In the genomic region with DNA sequence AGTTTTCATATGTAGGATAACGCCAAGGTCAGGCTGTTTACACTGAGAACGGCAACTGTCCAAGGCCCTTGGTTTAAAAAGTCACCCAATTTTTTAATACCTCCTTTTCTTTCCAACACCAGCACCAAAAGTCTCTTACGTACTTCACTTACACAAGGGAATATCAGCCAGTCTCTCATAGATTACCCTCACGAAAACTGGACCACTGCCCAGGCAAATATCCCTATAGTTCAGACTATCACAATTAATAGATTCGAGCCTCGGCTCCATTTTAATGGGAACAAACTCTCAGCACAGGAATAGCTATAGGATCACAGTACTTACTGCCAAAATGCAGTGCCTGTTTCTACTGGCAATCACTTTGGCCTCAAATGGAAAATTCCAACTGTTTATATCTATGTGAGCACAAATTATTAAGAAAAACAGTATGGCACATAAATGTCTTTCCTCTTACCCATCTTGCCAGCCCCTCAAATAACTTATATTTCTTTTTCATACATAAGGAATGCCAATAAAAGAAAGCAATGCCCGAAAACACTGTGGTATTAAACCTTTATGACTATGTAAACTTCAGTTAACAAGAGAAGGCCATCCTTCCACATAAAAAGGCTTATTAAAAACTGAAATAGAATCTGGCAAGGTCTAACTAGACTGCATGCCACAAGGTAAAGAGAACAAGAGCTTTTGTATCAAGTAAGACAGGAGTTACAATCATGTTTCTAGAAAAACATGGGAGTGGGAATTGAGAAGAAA, we compare ENCODE assay signal across 11 cellular contexts.
DNase-seq lines count a peak whose midpoint lies in the region; ATAC-seq and TF ChIP-seq lines count a peak whose summit lies in the region.
"Had no signal": no experiment of that assay in that cellular context is flagged by ENCODE, and none has a peak within 500 bp of the region (broad histone marks: within the 10 kb centered on the region; RNA-seq: fewer than 3 reads in every experiment).

No MANE protein-coding gene starts in this region.

- H3K36me3 Mint-ChIP-seq in CD4-positive, alpha-beta memory T cell: peaks cover 46 to 48% of the 10 kb centered on the region in 2 donors
- peaks cover 16% of the 10 kb centered on the region for H3K36me3 Mint-ChIP-seq in endothelial cell (ENCODE audit: low read depth, unreplicated experiment)
- peaks cover 32% of the 10 kb centered on the region for H3K36me3 Mint-ChIP-seq in activated CD8-positive, alpha-beta T cell treated with anti-CD3 and anti-CD28 coated beads for 36 hours (ENCODE audit: low read depth)
- H3K36me3 Mint-ChIP-seq in naive thymus-derived CD8-positive, alpha-beta T cell: peaks cover 0 to 65% (median 23%) of the 10 kb centered on the region in 3 donors

- H3K4me1 Mint-ChIP-seq in CD4-positive, alpha-beta memory T cell: peaks cover 41 to 47% (median 42%) of the 10 kb centered on the region in 4 donors
- H3K4me1 Mint-ChIP-seq in endothelial cell (ENCODE audit: unreplicated experiment): peaks cover 34% of the 10 kb centered on the region
- peaks cover 32% of the 10 kb centered on the region for H3K4me1 Mint-ChIP-seq in activated CD8-positive, alpha-beta T cell treated with anti-CD3 and anti-CD28 coated beads for 36 hours (ENCODE audit: low read depth)
- peaks cover 26 to 36% (median 34%) of the 10 kb centered on the region in 4 donors for H3K4me1 Mint-ChIP-seq in naive thymus-derived CD8-positive, alpha-beta T cell

- no peak for ATAC-seq in HG03135 (IDR thresholded peaks at IDR 0.05; ENCODE audit: unreplicated experiment)
- no peak for ATAC-seq in activated CD8-positive, alpha-beta T cell treated with anti-CD3 and anti-CD28 coated beads for 36 hours
- ATAC-seq in naive thymus-derived CD8-positive, alpha-beta T cell: no peak

- H3K4me3 ChIP-seq in CD4-positive, alpha-beta memory T cell (ENCODE audit: low read length in 2 of 2): no peak overlapping the region
- peak overlapping the region in 1 of 4 donors; percentile 7 for H3K4me3 ChIP-seq in sigmoid colon

- TF ChIP-seq CTCF in endothelial cell (IDR thresholded peaks at IDR 0.05; ENCODE audit: unreplicated experiment) (no peak), sigmoid colon (IDR thresholded peaks at IDR 0.05) (no peak)
- no peak for TF ChIP-seq CTCF in activated CD8-positive, alpha-beta T cell treated with anti-CD3 and anti-CD28 coated beads for 36 hours (IDR thresholded peaks at IDR 0.05)

- no peaks in the 10 kb centered on the region for H3K27me3 Mint-ChIP-seq in CD4-positive, alpha-beta memory T cell
- peaks cover 3% of the 10 kb centered on the region for H3K27me3 Mint-ChIP-seq in endothelial cell (ENCODE audit: unreplicated experiment)
- no peaks in the 10 kb centered on the region for H3K27me3 Mint-ChIP-seq in activated CD8-positive, alpha-beta T cell treated with anti-CD3 and anti-CD28 coated beads for 36 hours
- no peaks in the 10 kb centered on the region for H3K27me3 Mint-ChIP-seq in naive thymus-derived CD8-positive, alpha-beta T cell

- intact Hi-C loops in CD4-positive, alpha-beta memory T cell (cut with micrococcal nuclease): no loop called here
- intact Hi-C loops in sigmoid colon (cut with DNase I): no loop called here
- intact Hi-C loops in activated CD8-positive, alpha-beta T cell treated with anti-CD3 and anti-CD28 coated beads for 36 hours (cut with micrococcal nuclease): no loop called here

- no peak for DNase-seq in CD4-positive, alpha-beta memory T cell
- DNase-seq in NCI-H1092 treated with DMSO at 0.1 percent for 48 hours (lab: John Stamatoyannopoulos, UW) (peak; percentile 70), endothelial cell (ENCODE audit: low spot score) (no peak), sigmoid colon (no peak), NCI-H345 (lab: John Stamatoyannopoulos, UW) (no peak)
- no peak for DNase-seq in activated CD8-positive, alpha-beta T cell treated with anti-CD3 and anti-CD28 coated beads for 36 hours
- no peak for DNase-seq in naive thymus-derived CD8-positive, alpha-beta T cell
- DNase-seq: central memory CD4-positive, alpha-beta T cell; COR-L47 had no signal

- H3K27ac ChIP-seq in CD4-positive, alpha-beta memory T cell (ENCODE audit: low read depth, low read length): no peak overlapping the region
- peak overlapping the region; percentile 82 to 100 (median 98) for H3K27ac ChIP-seq in sigmoid colon

- CTCF ChIA-PET in CD4-positive, alpha-beta memory T cell (lab: Charles Lee; ENCODE audit: partially characterized antibody): no interaction called here
- CTCF ChIA-PET in activated CD8-positive, alpha-beta T cell treated with anti-CD3 and anti-CD28 coated beads for 36 hours (lab: Charles Lee): interaction anchor here (1.5 kb wide), 1 partner anchor 7 kb away, joined by 3 read pairs; no protein-coding TSS in a partner anchor

- peaks cover 8% of the 10 kb centered on the region for H3K36me3 ChIP-seq in CD4-positive, alpha-beta memory T cell (ENCODE audit: insufficient read depth, low read length)
- peaks cover 0 to 27% (median 0%) of the 10 kb centered on the region in 4 donors for H3K36me3 ChIP-seq in sigmoid colon

- no peaks in the 10 kb centered on the region for H3K9me3 Mint-ChIP-seq in CD4-positive, alpha-beta memory T cell
- no peaks in the 10 kb centered on the region for H3K9me3 Mint-ChIP-seq in endothelial cell (ENCODE audit: unreplicated experiment)
- no peaks in the 10 kb centered on the region for H3K9me3 Mint-ChIP-seq in activated CD8-positive, alpha-beta T cell treated with anti-CD3 and anti-CD28 coated beads for 36 hours
- no peaks in the 10 kb centered on the region for H3K9me3 Mint-ChIP-seq in naive thymus-derived CD8-positive, alpha-beta T cell
- H3K9me3 Mint-ChIP-seq: activated T-helper 1 cell treated with anti-CD3 and anti-CD28 coated beads, Interleukin-12 subunit alpha, Interleukin-12 subunit beta, Interleukin-2, Interleukin-4 antibody, amounts not matched to agents 30 ng/mL and 10 ng/mL and 1 ng/mL, durations not matched to agents 14 hours and 24 hours and 36 hours had no signal

- peaks cover 85% of the 10 kb centered on the region for H3K4me1 ChIP-seq in CD4-positive, alpha-beta memory T cell (ENCODE audit: insufficient read depth, low read length)
- H3K4me1 ChIP-seq in sigmoid colon: peaks cover 0 to 100% (median 98%) of the 10 kb centered on the region in 4 donors

- TF ChIP-seq POLR2A in sigmoid colon (IDR thresholded peaks at IDR 0.05): no peak

- 23 to 65% methylated on average over 7 of the region's 7 CpGs for WGBS in sigmoid colon, 2 donors

- peak overlapping the region in 5 of 8 donors; percentile 2 to 55 (median 21) for H3K4me3 Mint-ChIP-seq in CD4-positive, alpha-beta memory T cell
- peak overlapping the region; percentile 11 for H3K4me3 Mint-ChIP-seq in endothelial cell (ENCODE audit: unreplicated experiment)
- no peak overlapping the region for H3K4me3 Mint-ChIP-seq in activated CD8-positive, alpha-beta T cell treated with anti-CD3 and anti-CD28 coated beads for 36 hours
- H3K4me3 Mint-ChIP-seq in naive thymus-derived CD8-positive, alpha-beta T cell: peak overlapping the region in 1 of 10 donors; percentile 43
- H3K4me3 Mint-ChIP-seq: activated T-helper 1 cell treated with anti-CD3 and anti-CD28 coated beads, Interleukin-12 subunit alpha, Interleukin-12 subunit beta, Interleukin-2, Interleukin-4 antibody, amounts not matched to agents 30 ng/mL and 10 ng/mL and 1 ng/mL, durations not matched to agents 14 hours and 24 hours and 36 hours had no signal

- H3K27ac Mint-ChIP-seq in CD4-positive, alpha-beta memory T cell: peak overlapping the region in 3 of 7 donors; percentile 5 to 87 (median 71)
- no peak overlapping the region for H3K27ac Mint-ChIP-seq in endothelial cell (ENCODE audit: unreplicated experiment)
- no peak overlapping the region for H3K27ac Mint-ChIP-seq in activated CD8-positive, alpha-beta T cell treated with anti-CD3 and anti-CD28 coated beads for 36 hours
- peak overlapping the region in 2 of 10 donors; percentile 20 to 59 for H3K27ac Mint-ChIP-seq in naive thymus-derived CD8-positive, alpha-beta T cell
- H3K27ac Mint-ChIP-seq: activated T-helper 1 cell treated with anti-CD3 and anti-CD28 coated beads, Interleukin-12 subunit alpha, Interleukin-12 subunit beta, Interleukin-2, Interleukin-4 antibody, amounts not matched to agents 30 ng/mL and 10 ng/mL and 1 ng/mL, durations not matched to agents 14 hours and 24 hours and 36 hours had no signal

- peak in 1 of 4 donors; percentile 15 for TF ChIP-seq EP300 in sigmoid colon (IDR thresholded peaks at IDR 0.05)

- H3K27me3 ChIP-seq in CD4-positive, alpha-beta memory T cell (ENCODE audit: insufficient read depth, low read length): no peaks in the 10 kb centered on the region
- H3K27me3 ChIP-seq in sigmoid colon: no peaks in the 10 kb centered on the region

- POLR2A ChIA-PET in CD4-positive, alpha-beta memory T cell (lab: Charles Lee; ENCODE audit: partially characterized antibody): interaction anchor here (1.0 to 1.6 kb wide), 2 partner anchors 9 to 110 kb away, joined by 3 to 4 read pairs; no protein-coding TSS in a partner anchor
- POLR2A ChIA-PET in activated CD8-positive, alpha-beta T cell treated with anti-CD3 and anti-CD28 coated beads for 36 hours (lab: Charles Lee): interaction anchor here (0.6 to 1.7 kb wide), 3 partner anchors 9 to 191 kb away, joined by 3 to 6 read pairs (median 4); no protein-coding TSS in a partner anchor
- POLR2A ChIA-PET in naive thymus-derived CD8-positive, alpha-beta T cell (lab: Charles Lee): no interaction called here

- H3K9me3 ChIP-seq in CD4-positive, alpha-beta memory T cell (ENCODE audit: control insufficient read depth in 1 of 2, low read length in 2 of 2): no peaks in the 10 kb centered on the region
- no peaks in the 10 kb centered on the region for H3K9me3 ChIP-seq in sigmoid colon
